ENCODE assay signal across 2 cellular contexts in the genomic region with DNA sequence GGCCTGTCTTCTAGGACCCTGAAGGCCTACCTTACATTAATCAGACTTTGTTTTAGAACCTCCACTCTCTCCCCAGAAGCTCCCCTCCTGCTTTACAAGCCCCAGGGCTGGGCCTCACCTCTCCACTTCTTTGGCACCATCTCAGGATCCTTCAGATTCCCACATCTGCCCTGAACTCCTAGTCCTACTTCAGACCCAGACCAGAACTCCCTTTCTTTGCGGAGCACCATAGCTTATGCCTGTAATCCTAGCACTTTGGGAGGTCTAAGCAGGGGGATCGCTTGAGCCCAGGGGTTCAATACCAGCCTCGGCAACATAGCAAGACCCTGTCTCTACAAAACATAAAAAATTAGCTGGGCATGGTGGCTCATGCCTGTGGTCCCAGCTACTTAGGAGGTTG.
TF ChIP-seq lines count a peak whose summit lies in the region.

No MANE protein-coding gene starts in this region.

TF ChIP-seq in IMR-90, 13 proteins besides CTCF, POLR2A, EP300 and RAD21:
- TF ChIP-seq MAZ (IDR thresholded peaks at IDR 0.05; ENCODE audit: borderline replicate concordance, low read depth, low read length) (no peak), MXI1 (IDR thresholded peaks at IDR 0.05; ENCODE audit: borderline replicate concordance, low read depth, low read length) (no peak), NFE2L2 (IDR thresholded peaks at IDR 0.05; ENCODE audit: low read depth, low read length) (no peak), BHLHE40 (IDR thresholded peaks at IDR 0.05; ENCODE audit: low read depth, low read length) (no peak), CEBPB (IDR thresholded peaks at IDR 0.05; ENCODE audit: low read depth, low read length) (no peak), MAFK (IDR thresholded peaks at IDR 0.05; ENCODE audit: low read depth, low read length) (no peak)

TF ChIP-seq in GM12891, 5 proteins besides CTCF, POLR2A, EP300 and RAD21 (continued from another document):
- TF ChIP-seq POU2F2 (IDR thresholded peaks at IDR 0.05; ENCODE audit: low read depth, low read length) (no peak), POLR2AphosphoS5 (IDR thresholded peaks at IDR 0.05; ENCODE audit: low read depth, low read length) (no peak), TAF1 (IDR thresholded peaks at IDR 0.05; ENCODE audit: low read depth, low read length) (no peak), SPI1 (IDR thresholded peaks at IDR 0.05; ENCODE audit: low read depth, low read length) (no peak)
